In the genomic region with DNA sequence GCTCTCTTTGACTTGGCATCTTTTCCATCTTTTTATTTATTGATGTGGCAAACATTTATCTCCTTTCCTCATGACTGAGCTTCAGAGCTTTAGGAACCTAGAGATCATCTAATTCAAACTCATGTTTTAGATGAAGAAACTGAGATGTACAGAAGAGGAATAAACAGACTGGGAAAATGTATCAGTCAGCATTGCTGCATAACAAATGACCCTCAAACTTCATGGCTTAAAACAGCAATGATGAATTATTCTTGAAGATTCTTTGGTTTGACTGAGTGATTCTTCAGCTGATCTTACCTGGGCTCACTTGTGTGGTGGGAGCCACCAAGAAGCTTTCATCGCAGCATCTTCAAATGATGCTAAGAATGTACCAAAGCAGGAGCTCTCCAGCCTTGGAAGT, we compare ENCODE assay signal across 27 cellular contexts. TPM values are rescaled to one million over a fixed set of nuclear protein-coding genes. Genes with fewer than 3 reads are reported as not detected.
"Had no signal": no experiment of that assay in that cellular context is flagged by ENCODE, and none has a peak within 500 bp of the region (broad histone marks: within the 10 kb centered on the region; RNA-seq: fewer than 3 reads in every experiment).

No MANE protein-coding gene starts in this region.

- H3K36me3 ChIP-seq: left lung, lower lobe of right lung, pancreas, prostate gland, sigmoid colon, tibial nerve, uterus had no signal

- H3K9me3 ChIP-seq: lower lobe of right lung, pancreas, prostate gland, sigmoid colon, tibial nerve, uterus had no signal

- DNase-seq: hippocampal formation; immature natural killer cell; kidney; left colon; lower lobe of right lung; mammary epithelial cell; mesenchymal stem cell; naive thymus-derived CD8-positive, alpha-beta T cell; nucleus accumbens; posterior cingulate gyrus; retina; right cardiac atrium; sigmoid colon; stimulated activated CD4-positive, alpha-beta T cell treated with anti-CD3 and anti-CD28 coated beads, Interleukin-1b, Interleukin-23, amount 100 ng/mL, for 48 hours; stimulated activated CD4-positive, alpha-beta T cell treated with anti-CD3 and anti-CD28 coated beads, Interleukin-2, amount 100 ng/mL, for 48 hours; stimulated activated CD4-positive, alpha-beta T cell treated with anti-CD3 and anti-CD28 coated beads, Interleukin-4, amount 100 ng/mL, for 4 hours; stimulated activated CD8-positive, alpha-beta memory T cell treated with anti-CD3 and anti-CD28 coated beads, Interleukin-4, amount 100 ng/mL, for 48 hours; stimulated activated naive CD4-positive, alpha-beta T cell treated with Interleukin-2 at 50 U/mL for 16 hours; stimulated activated naive CD8-positive, alpha-beta T cell treated with anti-CD3 and anti-CD28 coated beads, Interleukin-15, amount 100 ng/mL, for 72 hours; substantia nigra; uterus had no signal

- H3K27me3 ChIP-seq: left lung, pancreas, sigmoid colon, tibial nerve, uterus had no signal

- ATAC-seq: left colon; left lung; lower lobe of right lung; naive thymus-derived CD8-positive, alpha-beta T cell; right cardiac atrium; stimulated activated naive CD8-positive, alpha-beta T cell treated with anti-CD3 and anti-CD28 coated beads, Interleukin-15, amount 100 ng/mL, for 72 hours had no signal

- H3K4me3 ChIP-seq: left lung, lower lobe of right lung, pancreas, prostate gland, sigmoid colon, smooth muscle cell, tibial nerve, uterus had no signal

- H3K27ac ChIP-seq: lower lobe of right lung, pancreas, prostate gland, sigmoid colon, tibial nerve, uterus had no signal

- FAIRE-seq: islet of Langerhans, kidney, pancreas had no signal

- H3K4me2 ChIP-seq: smooth muscle cell had no signal

- H3K4me1 ChIP-seq: lower lobe of right lung, pancreas, prostate gland, sigmoid colon, uterus had no signal

RNA-seq across cellular contexts. Expression of gene IRF8, which starts 44.0 kb away (rescaled TPM):
- total RNA-seq: mammary epithelial cell had no signal
- polyA plus RNA-seq: mammary epithelial cell had no signal
